In genomic region chr11:130672911-130673310, GRCh38 we compare ENCODE assay signal across 22 cellular contexts.
DNase-seq lines count a peak whose midpoint lies in the region; ATAC-seq, FAIRE-seq and TF ChIP-seq lines count a peak whose summit lies in the region.
"Had no signal": no experiment of that assay in that cellular context is flagged by ENCODE, and none has a peak within 500 bp of the region (broad histone marks: within the 10 kb centered on the region; RNA-seq: fewer than 3 reads in every experiment).

No MANE protein-coding gene starts in this region.

- H3K27ac Mint-ChIP-seq in activated CD8-positive, alpha-beta T cell treated with anti-CD3 and anti-CD28 coated beads, Interleukin-2, amount 10 ng/mL, durations not matched to agents 7 days and 5 days = no peak overlapping the region
- no peak overlapping the region for H3K27ac Mint-ChIP-seq in nephron progenitor cell
- H3K27ac Mint-ChIP-seq: activated naive CD8-positive, alpha-beta T cell; activated T-cell treated with anti-CD3 and anti-CD28 coated beads, Interleukin-2, amount 50 U/mL, for 24 hours; natural killer cell treated with Interleukin-12 subunit alpha and Interleukin-12 subunit beta and Interleukin-15 and Interleukin-18, amount 100 ng/mL, for 72 hours had no signal

- H3K4me1 ChIP-seq in kidney (ENCODE audit: control insufficient read depth in 1 of 2, insufficient read depth in 1 of 2, low read depth in 1 of 2, low read length in 2 of 2) = no peaks in the 10 kb centered on the region
- H3K4me1 ChIP-seq in stomach = peaks cover 0 to 38% (median 19%) of the 10 kb centered on the region in 4 donors

- no peak overlapping the region for H3K4me3 Mint-ChIP-seq in activated CD8-positive, alpha-beta T cell treated with anti-CD3 and anti-CD28 coated beads, Interleukin-2, amount 10 ng/mL, durations not matched to agents 7 days and 5 days
- H3K4me3 Mint-ChIP-seq in nephron progenitor cell = no peak overlapping the region
- H3K4me3 Mint-ChIP-seq: activated naive CD8-positive, alpha-beta T cell; activated T-cell treated with anti-CD3 and anti-CD28 coated beads, Interleukin-2, amount 50 U/mL, for 24 hours; natural killer cell treated with Interleukin-12 subunit alpha and Interleukin-12 subunit beta and Interleukin-15 and Interleukin-18, amount 100 ng/mL, for 72 hours had no signal

- POLR2A ChIA-PET in activated CD8-positive, alpha-beta T cell treated with anti-CD3 and anti-CD28 coated beads, Interleukin-2, amount 10 ng/mL, durations not matched to agents 7 days and 5 days (lab: Charles Lee) = no interaction called here

- no peaks in the 10 kb centered on the region for H3K9me3 ChIP-seq in kidney (ENCODE audit: control insufficient read depth in 1 of 2, low read length in 2 of 2)
- no peaks in the 10 kb centered on the region for H3K9me3 ChIP-seq in stomach

- TF ChIP-seq RAD21 in Ishikawa (IDR thresholded peaks at IDR 0.05; ENCODE audit: low read depth) = no peak

- no peaks in the 10 kb centered on the region for H3K27me3 ChIP-seq in stomach
- H3K27me3 ChIP-seq: BLaER1 treated with 17β-estradiol and CSF1 and Interleukin-3, amounts not matched to agents 10 nM and 100 nM had no signal

- no peak overlapping the region for H3K9ac ChIP-seq in kidney (ENCODE audit: low read length in 2 of 2)
- H3K9ac ChIP-seq: BLaER1 treated with 17β-estradiol and CSF1 and Interleukin-3, amounts not matched to agents 10 nM and 100 nM had no signal

- TF ChIP-seq POLR2A in stomach (IDR thresholded peaks at IDR 0.05) = no peak

- DNase-seq in kidney (peak; percentile 81), stomach (no peak), nephron progenitor cell (no peak)
- DNase-seq in activated CD8-positive, alpha-beta T cell treated with anti-CD3 and anti-CD28 coated beads, Interleukin-2, amount 10 ng/mL, durations not matched to agents 7 days and 5 days = no peak
- DNase-seq in stimulated activated naive CD4-positive, alpha-beta T cell (lab: John Stamatoyannopoulos, UW) = no peak
- DNase-seq: activated CD4-positive, alpha-beta T cell treated with anti-CD3 and anti-CD28 coated beads for 4 hours; activated T-cell treated with anti-CD3 and anti-CD28 coated beads, Interleukin-2, amount 50 U/mL, for 24 hours; NCI-H1048; stimulated activated CD4-positive, alpha-beta T cell treated with anti-CD3 and anti-CD28 coated beads, Interleukin-2, amount 100 ng/mL, for 48 hours; stimulated activated CD8-positive, alpha-beta memory T cell treated with anti-CD3 and anti-CD28 coated beads, Interleukin-4, amount 100 ng/mL, for 48 hours; T1000 had no signal

- FAIRE-seq in kidney (lab: Jason Lieb, UNC) = no peak
- FAIRE-seq: colon, H54, HepG2 had no signal

- ATAC-seq in activated CD8-positive, alpha-beta T cell treated with anti-CD3 and anti-CD28 coated beads, Interleukin-2, amount 10 ng/mL, durations not matched to agents 7 days and 5 days = no peak
- ATAC-seq in HG02571 (IDR thresholded peaks at IDR 0.05; ENCODE audit: unreplicated experiment) = no peak
- ATAC-seq: left colon; natural killer cell treated with Interleukin-12 subunit alpha and Interleukin-12 subunit beta and Interleukin-15 and Interleukin-18, amount 100 ng/mL, for 72 hours had no signal

- TF ChIP-seq EP300 in Ishikawa (IDR thresholded peaks at IDR 0.05; ENCODE audit: borderline replicate concordance) (peak; percentile 81; the same call in 1 of the 2 replicates), stomach (IDR thresholded peaks at IDR 0.05) (no peak)

- no peaks in the 10 kb centered on the region for H3K36me3 ChIP-seq in kidney (ENCODE audit: control insufficient read depth in 1 of 2, insufficient read depth in 2 of 2, low read length in 2 of 2)
- no peaks in the 10 kb centered on the region for H3K36me3 ChIP-seq in stomach
- H3K36me3 ChIP-seq: BLaER1 treated with 17β-estradiol and CSF1 and Interleukin-3, amounts not matched to agents 10 nM and 100 nM had no signal

- TF ChIP-seq CTCF in kidney (IDR thresholded peaks at IDR 0.05; ENCODE audit: borderline replicate concordance, extremely low read depth, insufficient read depth) (no peak), stomach (IDR thresholded peaks at IDR 0.05) (no peak), nephron progenitor cell (IDR thresholded peaks at IDR 0.05) (no peak)

- H3K9me3 Mint-ChIP-seq in activated CD8-positive, alpha-beta T cell treated with anti-CD3 and anti-CD28 coated beads, Interleukin-2, amount 10 ng/mL, durations not matched to agents 7 days and 5 days (ENCODE audit: insufficient read depth) = no peaks in the 10 kb centered on the region
- H3K9me3 Mint-ChIP-seq in nephron progenitor cell = peaks cover 17% of the 10 kb centered on the region

- no peaks in the 10 kb centered on the region for H3K36me3 Mint-ChIP-seq in activated CD8-positive, alpha-beta T cell treated with anti-CD3 and anti-CD28 coated beads, Interleukin-2, amount 10 ng/mL, durations not matched to agents 7 days and 5 days (ENCODE audit: low read depth)
- H3K36me3 Mint-ChIP-seq in nephron progenitor cell (ENCODE audit: low read depth) = peaks cover under 1% of the 10 kb centered on the region
- H3K36me3 Mint-ChIP-seq: activated naive CD8-positive, alpha-beta T cell; natural killer cell treated with Interleukin-12 subunit alpha and Interleukin-12 subunit beta and Interleukin-15 and Interleukin-18, amount 100 ng/mL, for 72 hours had no signal

- CTCF ChIA-PET in activated CD8-positive, alpha-beta T cell treated with anti-CD3 and anti-CD28 coated beads, Interleukin-2, amount 10 ng/mL, durations not matched to agents 7 days and 5 days (lab: Charles Lee) = no interaction called here

- 64 to 82% (median 78%) methylated on average over 5 of the region's 5 CpGs for WGBS in stomach, 5 donors

- H3K27ac ChIP-seq in angular gyrus (ENCODE audit: low read depth, low read length) = peak overlapping the region; percentile 14
- H3K27ac ChIP-seq in kidney (ENCODE audit: low read depth in 2 of 2, low read length in 2 of 2) = no peak overlapping the region
- peak overlapping the region in 3 of 5 donors; percentile 27 to 75 (median 66) for H3K27ac ChIP-seq in stomach
- H3K27ac ChIP-seq: BLaER1 treated with 17β-estradiol and CSF1 and Interleukin-3, amounts not matched to agents 10 nM and 100 nM; epithelial cell of prostate had no signal

- no peaks in the 10 kb centered on the region for H3K27me3 Mint-ChIP-seq in activated CD8-positive, alpha-beta T cell treated with anti-CD3 and anti-CD28 coated beads, Interleukin-2, amount 10 ng/mL, durations not matched to agents 7 days and 5 days (ENCODE audit: low read depth)
- peaks cover 11% of the 10 kb centered on the region for H3K27me3 Mint-ChIP-seq in nephron progenitor cell (ENCODE audit: low read depth, poor library complexity)

- intact Hi-C loops in kidney (cut with DNase I) = no loop called here
- intact Hi-C loops in stomach (cut with DNase I; ENCODE audit: low total_unique reads) = no loop called here

- no peak overlapping the region for H3K4me3 ChIP-seq in kidney (ENCODE audit: low read length in 2 of 2)
- H3K4me3 ChIP-seq in stomach = no peak overlapping the region
- H3K4me3 ChIP-seq: BLaER1 treated with 17β-estradiol and CSF1 and Interleukin-3, amounts not matched to agents 10 nM and 100 nM had no signal

- no peaks in the 10 kb centered on the region for H3K4me1 Mint-ChIP-seq in activated CD8-positive, alpha-beta T cell treated with anti-CD3 and anti-CD28 coated beads, Interleukin-2, amount 10 ng/mL, durations not matched to agents 7 days and 5 days (ENCODE audit: low read depth)
- H3K4me1 Mint-ChIP-seq in nephron progenitor cell = peaks cover 59% of the 10 kb centered on the region

TF ChIP-seq in Ishikawa, 13 proteins besides CTCF, POLR2A, EP300 and RAD21 (continues in another document):
- peak; percentile 76 for TF ChIP-seq TCF12 (IDR thresholded peaks at IDR 0.05; ENCODE audit: low read depth)
- no peak for TF ChIP-seq EGR1 (IDR thresholded peaks at IDR 0.05)
- TF ChIP-seq USF1 (IDR thresholded peaks at IDR 0.05) = no peak
- peak; percentile 81 for TF ChIP-seq TEAD4 (IDR thresholded peaks at IDR 0.05)
- no peak; the same call in 1 of the 2 replicates for TF ChIP-seq MAX (IDR thresholded peaks at IDR 0.05)
- 0 out of 2 replicates have a peak, but pooled peaks have one; percentile 21 for TF ChIP-seq TAF1 (IDR thresholded peaks at IDR 0.05; ENCODE audit: low read depth)
- TF ChIP-seq FOXM1 (IDR thresholded peaks at IDR 0.05; ENCODE audit: borderline replicate concordance, low read depth) = no peak
- no peak for TF ChIP-seq REST (IDR thresholded peaks at IDR 0.05; ENCODE audit: low read depth)
- peak; percentile 35; the same call in 1 of the 2 replicates for TF ChIP-seq CEBPB (IDR thresholded peaks at IDR 0.05)

Comparison
In these comparisons a context has a peak if more than half of its experiments do, and no peak if none do; other contexts are left out.
1. H3K27ac ChIP-seq: peak in angular gyrus (single experiment) and stomach (3 of 5); none in kidney (0 of 2).